Comparison of ENCODE assay signal across 8 cellular contexts in genomic region chr6:30541515-30542403, GRCh38. TPM values are rescaled to one million over a fixed set of nuclear protein-coding genes. Genes with fewer than 3 reads are reported as not detected.
DNase-seq lines count a peak whose midpoint lies in the region; ATAC-seq and TF ChIP-seq lines count a peak whose summit lies in the region.

No MANE protein-coding gene starts in this region.

- no peaks in the 10 kb centered on the region for H3F3A ChIP-seq in neural cell (ENCODE audit: insufficient read depth, low read length, poor library complexity, severe bottlenecking)

- peak; percentile 78 for ATAC-seq in stimulated activated naive CD8-positive, alpha-beta T cell treated with anti-CD3 and anti-CD28 coated beads, Interleukin-15, Interleukin-2, amounts not matched to agents 100 U/mL and 50 U/mL, for 24 hours
- ATAC-seq in GM18502 (IDR thresholded peaks at IDR 0.05; ENCODE audit: poor library complexity, unreplicated experiment) = no peak

- H3K9ac ChIP-seq in neural cell (ENCODE audit: low read length) = no peak overlapping the region

- H3K4me3 ChIP-seq in GM12875 (ENCODE audit: low read depth, low read length) = no peak overlapping the region
- peak overlapping the region; percentile 56 for H3K4me3 ChIP-seq in neural cell (ENCODE audit: low read length)

- no peaks in the 10 kb centered on the region for H3K9me3 ChIP-seq in neural cell (ENCODE audit: low read length)

- H3K79me2 ChIP-seq in neural cell (replicated peaks; ENCODE audit: insufficient read depth, low read length) = no peaks in the 10 kb centered on the region

- H3K27me3 ChIP-seq in neural cell (ENCODE audit: insufficient read depth, low read depth, low read length) = no peaks in the 10 kb centered on the region

- DNase-seq in M059J (ENCODE audit: low read depth) (peak; percentile 83), SHP77 (lab: John Stamatoyannopoulos, UW) (peak; percentile 62 to 63), fibroblast of the conjunctiva (ENCODE audit: low read depth) (peak; percentile 89)
- peak; percentile 93 for DNase-seq in activated effector memory CD4-positive, alpha-beta T cell treated with anti-CD3 and anti-CD28 coated beads, Interleukin-2, amount 50 U/mL, for 16 hours
- peak; percentile 83 for DNase-seq in stimulated activated naive CD8-positive, alpha-beta T cell treated with anti-CD3 and anti-CD28 coated beads, Interleukin-15, Interleukin-2, amounts not matched to agents 100 U/mL and 50 U/mL, for 24 hours

- H3K4me2 ChIP-seq in neural cell (ENCODE audit: low read length) = no peak overlapping the region

- TF ChIP-seq EP300 in neural cell (conservative IDR thresholded peaks at IDR 0.05; ENCODE audit: poor library complexity, severe bottlenecking) = no peak

- H3K9me2 ChIP-seq in neural cell (ENCODE audit: insufficient read depth, low read length) = no peaks in the 10 kb centered on the region

- H3K27ac ChIP-seq in neural cell (ENCODE audit: low read length) = no peak overlapping the region

- TF ChIP-seq RAD21 in neural cell (conservative IDR thresholded peaks at IDR 0.05) = peak; percentile 70

- TF ChIP-seq CTCF in GM12875 (IDR thresholded peaks at IDR 0.05; ENCODE audit: borderline replicate concordance, insufficient read depth, low read depth, low read length) (peak; percentile 93), neural cell (IDR thresholded peaks at IDR 0.05; ENCODE audit: poor library complexity, severe bottlenecking) (peak; percentile 92)

- no peaks in the 10 kb centered on the region for H4K20me1 ChIP-seq in neural cell (ENCODE audit: insufficient read depth)

- H2AFZ ChIP-seq in neural cell (ENCODE audit: low read depth, low read length) = no peak overlapping the region

- H3K36me3 ChIP-seq in neural cell (ENCODE audit: insufficient read depth, low read length) = no peaks in the 10 kb centered on the region

TF ChIP-seq in neural cell, 6 proteins besides CTCF, POLR2A, EP300 and RAD21:
- TF ChIP-seq, protein P1, sequence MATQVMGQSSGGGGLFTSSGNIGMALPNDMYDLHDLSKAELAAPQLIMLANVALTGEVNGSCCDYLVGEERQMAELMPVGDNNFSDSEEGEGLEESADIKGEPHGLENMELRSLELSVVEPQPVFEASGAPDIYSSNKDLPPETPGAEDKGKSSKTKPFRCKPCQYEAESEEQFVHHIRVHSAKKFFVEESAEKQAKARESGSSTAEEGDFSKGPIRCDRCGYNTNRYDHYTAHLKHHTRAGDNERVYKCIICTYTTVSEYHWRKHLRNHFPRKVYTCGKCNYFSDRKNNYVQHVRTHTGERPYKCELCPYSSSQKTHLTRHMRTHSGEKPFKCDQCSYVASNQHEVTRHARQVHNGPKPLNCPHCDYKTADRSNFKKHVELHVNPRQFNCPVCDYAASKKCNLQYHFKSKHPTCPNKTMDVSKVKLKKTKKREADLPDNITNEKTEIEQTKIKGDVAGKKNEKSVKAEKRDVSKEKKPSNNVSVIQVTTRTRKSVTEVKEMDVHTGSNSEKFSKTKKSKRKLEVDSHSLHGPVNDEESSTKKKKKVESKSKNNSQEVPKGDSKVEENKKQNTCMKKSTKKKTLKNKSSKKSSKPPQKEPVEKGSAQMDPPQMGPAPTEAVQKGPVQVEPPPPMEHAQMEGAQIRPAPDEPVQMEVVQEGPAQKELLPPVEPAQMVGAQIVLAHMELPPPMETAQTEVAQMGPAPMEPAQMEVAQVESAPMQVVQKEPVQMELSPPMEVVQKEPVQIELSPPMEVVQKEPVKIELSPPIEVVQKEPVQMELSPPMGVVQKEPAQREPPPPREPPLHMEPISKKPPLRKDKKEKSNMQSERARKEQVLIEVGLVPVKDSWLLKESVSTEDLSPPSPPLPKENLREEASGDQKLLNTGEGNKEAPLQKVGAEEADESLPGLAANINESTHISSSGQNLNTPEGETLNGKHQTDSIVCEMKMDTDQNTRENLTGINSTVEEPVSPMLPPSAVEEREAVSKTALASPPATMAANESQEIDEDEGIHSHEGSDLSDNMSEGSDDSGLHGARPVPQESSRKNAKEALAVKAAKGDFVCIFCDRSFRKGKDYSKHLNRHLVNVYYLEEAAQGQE (IDR thresholded peaks at IDR 0.05; ENCODE audit: borderline replicate concordance) = no peak
- TF ChIP-seq MXI1 (conservative IDR thresholded peaks at IDR 0.05; ENCODE audit: poor library complexity, severe bottlenecking) = no peak
- peak; percentile 83 for TF ChIP-seq SMC3 (conservative IDR thresholded peaks at IDR 0.05; ENCODE audit: poor library complexity)
TF ChIP-seq in neural cell: peak in this region for 1.

RNA-seq across cellular contexts. Expression of gene GNL1, which starts 14.5 kb away (rescaled TPM):
- total RNA-seq in M059J (2014; rRNA removed; shearing (Covaris generic)) = 45.4 and 57.4 TPM in 2 replicates
- 32.1 and 38.9 TPM in 2 replicates for polyA plus RNA-seq in neural cell
- polyA minus RNA-seq in neural cell = 62.6 and 65.3 TPM in 2 replicates

RNA-seq across cellular contexts. Expression of gene PRR3, which starts 15.3 kb away (rescaled TPM):
- total RNA-seq in M059J (2014; rRNA removed; shearing (Covaris generic)) = 21.2 and 45.8 TPM in 2 replicates
- polyA plus RNA-seq in neural cell = 11.7 and 13.0 TPM in 2 replicates
- 29.8 and 30.7 TPM in 2 replicates for polyA minus RNA-seq in neural cell

RNA-seq across cellular contexts. Expression of gene ABCF1, which starts 29.5 kb away (rescaled TPM):
- total RNA-seq in M059J (2014; rRNA removed; shearing (Covaris generic)) = 56.3 and 95.3 TPM in 2 replicates
- 17.6 and 19.5 TPM in 2 replicates for polyA plus RNA-seq in neural cell
- polyA minus RNA-seq in neural cell = 32.6 and 37.5 TPM in 2 replicates

RNA-seq across cellular contexts. Expression of gene HLA-E, which starts 52.5 kb away (rescaled TPM):
- 643 and 778 TPM in 2 replicates for total RNA-seq in M059J (2014; rRNA removed; shearing (Covaris generic))
- 0.14 and 0.51 TPM in 2 replicates for polyA plus RNA-seq in neural cell
- 0.49 and 0.58 TPM in 2 replicates for polyA minus RNA-seq in neural cell
